ENCODE assay signal across 1 cellular context in genomic region chr9:133869674-133870419, GRCh38.
TF ChIP-seq lines count a peak whose summit lies in the region.

No MANE protein-coding gene starts in this region.

TF ChIP-seq in K562, 482 proteins besides CTCF, POLR2A, EP300 and RAD21 (continued from another document and continues in another):
- TF ChIP-seq RNF219 (CRISPR knock-in tag; IDR thresholded peaks at IDR 0.05) = no peak
- no peak for TF ChIP-seq ZBTB5 (IDR thresholded peaks at IDR 0.05)
- no peak for TF ChIP-seq E2F4 (CRISPR knock-in tag; IDR thresholded peaks at IDR 0.05; ENCODE audit: low read depth)
- no peak for TF ChIP-seq PTTG1 (tag; IDR thresholded peaks at IDR 0.05; ENCODE audit: low read depth)
- no peak for TF ChIP-seq ZFP36 (IDR thresholded peaks at IDR 0.05; ENCODE audit: low read depth, low read length, partially characterized antibody)
- TF ChIP-seq CUX1 (CRISPR knock-in tag; IDR thresholded peaks at IDR 0.05) = no peak
- TF ChIP-seq OTX1 (CRISPR knock-in tag; IDR thresholded peaks at IDR 0.05) = no peak
- TF ChIP-seq HCFC1 (IDR thresholded peaks at IDR 0.05; ENCODE audit: low read depth, low read length) = no peak
- no peak for TF ChIP-seq THRB (CRISPR knock-in tag; conservative IDR thresholded peaks at IDR 0.05)
- peak in 1 of 2 experiments; percentile 93; a peak in 2 of 4 replicates for TF ChIP-seq RCOR1 (IDR thresholded peaks at IDR 0.05; ENCODE audit: borderline replicate concordance in 1 of 2, low read depth in 2 of 2, low read length in 2 of 2)
- no peak for TF ChIP-seq GABPB2 (CRISPR knock-in tag; conservative IDR thresholded peaks at IDR 0.05)
- no peak for TF ChIP-seq KLF1 (tag; IDR thresholded peaks at IDR 0.05)
- TF ChIP-seq ZKSCAN3 (CRISPR knock-in tag; IDR thresholded peaks at IDR 0.05) = no peak
- no peak for TF ChIP-seq ZFPM2 (CRISPR knock-in tag; IDR thresholded peaks at IDR 0.05)
- no peak for TF ChIP-seq RBM39 (optimal IDR thresholded peaks at IDR 0.05; ENCODE audit: low read depth, low read length)
- TF ChIP-seq FOXJ3 (CRISPR knock-in tag; IDR thresholded peaks at IDR 0.05) = no peak
- TF ChIP-seq NR2C1 (IDR thresholded peaks at IDR 0.05) = no peak
- TF ChIP-seq NR2C1 (tag; IDR thresholded peaks at IDR 0.05) = no peak
- no peak for TF ChIP-seq ZNF696 (CRISPR knock-in tag; conservative IDR thresholded peaks at IDR 0.05)
- TF ChIP-seq E2F8 (IDR thresholded peaks at IDR 0.05; ENCODE audit: low read depth, partially characterized antibody) = no peak
- TF ChIP-seq ZNF3 (CRISPR knock-in tag; IDR thresholded peaks at IDR 0.05) = no peak
- TF ChIP-seq SAFB (IDR thresholded peaks at IDR 0.05; ENCODE audit: borderline replicate concordance, low read depth, low read length) = no peak
- no peak for TF ChIP-seq POLR3G (IDR thresholded peaks at IDR 0.05; ENCODE audit: extremely low read depth, insufficient read length, insufficient replicate concordance)
- TF ChIP-seq SP2 (IDR thresholded peaks at IDR 0.05; ENCODE audit: extremely low read depth, low read depth, low read length, poor library complexity, severe bottlenecking) = no peak
- TF ChIP-seq ETS1 (conservative IDR thresholded peaks at IDR 0.05; ENCODE audit: control insufficient read depth, low read depth, low read length) = no peak
- TF ChIP-seq CREB1 (IDR thresholded peaks at IDR 0.05) = no peak
- TF ChIP-seq CREB1 (CRISPR knock-in tag; IDR thresholded peaks at IDR 0.05) = 0 out of 2 replicates have a peak, but pooled peaks have one; percentile 25
- TF ChIP-seq STAT6 (CRISPR knock-in tag; IDR thresholded peaks at IDR 0.05) = no peak
- TF ChIP-seq TFE3 (CRISPR knock-in tag; IDR thresholded peaks at IDR 0.05) = no peak
- TF ChIP-seq BRF1 (IDR thresholded peaks at IDR 0.05; ENCODE audit: borderline replicate concordance, extremely low read depth, insufficient read length) = no peak
- TF ChIP-seq POU5F1 (IDR thresholded peaks at IDR 0.05; ENCODE audit: borderline replicate concordance, low read depth, low read length, partially characterized antibody) = no peak
- TF ChIP-seq DEAF1 (CRISPR knock-in tag; IDR thresholded peaks at IDR 0.05) = no peak
- TF ChIP-seq NCOA1 (IDR thresholded peaks at IDR 0.05; ENCODE audit: low read depth) = 0 out of 2 replicates have a peak, but pooled peaks have one; percentile 56
- TF ChIP-seq ZNF324 (CRISPR knock-in tag; IDR thresholded peaks at IDR 0.05) = no peak
- TF ChIP-seq BRCA1 (IDR thresholded peaks at IDR 0.05) = no peak
- no peak for TF ChIP-seq BRCA1 (CRISPR knock-in tag; IDR thresholded peaks at IDR 0.05)
